9 cellular contexts compared by ENCODE assay signal in the genomic region with DNA sequence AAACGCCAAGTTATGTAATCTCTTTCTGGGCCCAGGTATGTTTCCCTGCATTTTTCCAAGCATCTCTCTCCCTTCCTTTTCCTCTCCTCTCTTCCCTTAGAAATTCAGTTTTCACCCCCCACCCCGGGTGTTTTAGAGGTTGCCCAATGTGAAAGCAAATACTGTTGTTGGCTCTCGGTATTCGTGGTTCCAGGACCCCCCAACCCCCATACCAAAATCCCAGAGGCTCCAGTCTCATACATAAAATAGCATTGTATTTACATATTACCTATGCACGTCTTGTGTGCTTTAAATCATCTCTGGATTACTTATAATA. TPM values are rescaled to one million over a fixed set of nuclear protein-coding genes. Genes with fewer than 3 reads are reported as not detected.
DNase-seq lines count a peak whose midpoint lies in the region; ATAC-seq and TF ChIP-seq lines count a peak whose summit lies in the region.
"Had no signal": no experiment of that assay in that cellular context is flagged by ENCODE, and none has a peak within 500 bp of the region (broad histone marks: within the 10 kb centered on the region; RNA-seq: fewer than 3 reads in every experiment).

No MANE protein-coding gene starts in this region.

- no peaks in the 10 kb centered on the region for H3K9me2 ChIP-seq in MM.1S (replicated peaks; ENCODE audit: insufficient read depth, low read length)

- H3K9me3 Mint-ChIP-seq in CD14-positive monocyte (peaks cover 0 to 2% (median 0%) of the 10 kb centered on the region in 7 donors), immature natural killer cell (no peaks in the 10 kb centered on the region)
- H3K9me3 Mint-ChIP-seq: neural crest cell had no signal

- H3K36me3 Mint-ChIP-seq in CD14-positive monocyte (no peaks in the 10 kb centered on the region), immature natural killer cell (no peaks in the 10 kb centered on the region)

- peak overlapping the region; percentile 41; the same call in 1 of the 2 replicates for H3K4me2 ChIP-seq in MM.1S (ENCODE audit: low read depth, low read length)

- intact Hi-C loops in CD14-positive monocyte (cut with micrococcal nuclease) = loop anchor here (5.0 to 10.0 kb wide), 3 partner anchors 1200 to 1645 kb away; no protein-coding TSS in a partner anchor

- H3K27me3 ChIP-seq in MM.1S (replicated peaks; ENCODE audit: insufficient read depth, low read length) = no peaks in the 10 kb centered on the region

- H3K4me1 ChIP-seq in MM.1S (ENCODE audit: low read length) = no peaks in the 10 kb centered on the region

- no peaks in the 10 kb centered on the region for H3K79me2 ChIP-seq in MM.1S (ENCODE audit: low read length)

- no peaks in the 10 kb centered on the region for H3K36me3 ChIP-seq in MM.1S (replicated peaks; ENCODE audit: insufficient read depth, low read length)

- H3K4me1 Mint-ChIP-seq in CD14-positive monocyte (peaks cover 10% of the 10 kb centered on the region), immature natural killer cell (peaks cover 6 to 9% of the 10 kb centered on the region in 2 donors)

- no peaks in the 10 kb centered on the region for H3K9me3 ChIP-seq in MM.1S (replicated peaks; ENCODE audit: insufficient read depth, low read length)

- no peak overlapping the region for H3K4me3 ChIP-seq in MM.1S (ENCODE audit: low read length)

- no peak overlapping the region for H2AFZ ChIP-seq in MM.1S (ENCODE audit: low read length)

- no peak overlapping the region for H3K9ac ChIP-seq in MM.1S (ENCODE audit: low read length)

- TF ChIP-seq CTCF in CD14-positive monocyte (IDR thresholded peaks at IDR 0.05) = peak; percentile 46
- no peak for TF ChIP-seq CTCF in MM.1S (IDR thresholded peaks at IDR 0.05; ENCODE audit: low read length)

- H3K27ac Mint-ChIP-seq in CD14-positive monocyte (no peak overlapping the region), immature natural killer cell (no peak overlapping the region)

- DNase-seq in CD14-positive monocyte (ENCODE audit: low spot score) = no peak
- DNase-seq in MM.1S = no peak
- no peak for DNase-seq in immature natural killer cell
- no peak for DNase-seq in iPS-NIHi7 (ENCODE audit: extremely low spot score)
- no peak for DNase-seq in glomerular visceral epithelial cell (ENCODE audit: extremely low spot score)
- no peak for DNase-seq in DMS53 (lab: John Stamatoyannopoulos, UW)

- H3F3A ChIP-seq in MM.1S (ENCODE audit: insufficient read depth, low read length) = no peaks in the 10 kb centered on the region

- peak; percentile 8 for ATAC-seq in GM19467 (IDR thresholded peaks at IDR 0.05; ENCODE audit: unreplicated experiment)
- ATAC-seq in GM18520 (IDR thresholded peaks at IDR 0.05; ENCODE audit: unreplicated experiment) = no peak

- H3K27me3 Mint-ChIP-seq in CD14-positive monocyte (ENCODE audit: low read depth in 3 of 3) (peaks cover 0 to 6% (median 3%) of the 10 kb centered on the region in 3 donors), immature natural killer cell (ENCODE audit: low read depth in 3 of 3) (peaks cover 0 to 2% (median 2%) of the 10 kb centered on the region in 3 donors)

- no peak overlapping the region for H3K27ac ChIP-seq in MM.1S (ENCODE audit: low read length)

- H4K20me1 ChIP-seq in MM.1S (ENCODE audit: insufficient read depth, low read length) = no peaks in the 10 kb centered on the region

- H3K4me3 Mint-ChIP-seq in CD14-positive monocyte (peak overlapping the region; percentile 13 to 84), immature natural killer cell (peak overlapping the region in 4 of 5 donors; percentile 0 to 66 (median 52))

RNA-seq across cellular contexts. Expression of a gene that starts 48.8 kb away (rescaled TPM):
- polyA plus RNA-seq in CD14-positive monocyte = under 1 TPM in 1 of 2 donors, not detected in 1; 0.17 TPM
- polyA plus RNA-seq in immature natural killer cell = under 1 TPM in 1 of 3 donors, not detected in 2; 0.11 TPM
